14 cellular contexts compared by ENCODE assay signal in genomic region chr1:4177425-4178150, GRCh38.
"Had no signal": no experiment of that assay in that cellular context is flagged by ENCODE, and none has a peak within 500 bp of the region (broad histone marks: within the 10 kb centered on the region; RNA-seq: fewer than 3 reads in every experiment).

No MANE protein-coding gene starts in this region.

- H3K36me3 ChIP-seq: breast epithelium, upper lobe of right lung, WERI-Rb-1 had no signal

- H3K9me3 Mint-ChIP-seq: memory B cell; nephron progenitor cell; stimulated activated naive CD8-positive, alpha-beta T cell treated with anti-CD3 and anti-CD28 coated beads, Interleukin-15, Interleukin-2, amounts not matched to agents 100 ng/mL and 50 ng/mL, for 24 hours had no signal

- H3K36me3 Mint-ChIP-seq: memory B cell had no signal

- H3K9me3 ChIP-seq: breast epithelium, upper lobe of right lung had no signal

- ATAC-seq: esophagus mucosa, left lobe of liver, upper lobe of right lung had no signal

- H3K4me1 ChIP-seq: breast epithelium, upper lobe of right lung had no signal

- DNase-seq: activated CD4-positive, alpha-beta T cell treated with anti-CD3 and anti-CD28 coated beads for 4 hours; activated T-cell treated with anti-CD3 and anti-CD28 coated beads for 4 hours; aorta; glutamatergic neuron; nephron progenitor cell; stimulated activated CD4-positive, alpha-beta T cell treated with anti-CD3 and anti-CD28 coated beads, Interleukin-4, amount 100 ng/mL, for 24 hours; SW 1271; upper lobe of right lung; WERI-Rb-1 had no signal

- H3K4me3 Mint-ChIP-seq: memory B cell; nephron progenitor cell; stimulated activated naive CD8-positive, alpha-beta T cell treated with anti-CD3 and anti-CD28 coated beads, Interleukin-15, Interleukin-2, amounts not matched to agents 100 ng/mL and 50 ng/mL, for 24 hours had no signal

- H3K27ac Mint-ChIP-seq: memory B cell; nephron progenitor cell; stimulated activated naive CD8-positive, alpha-beta T cell treated with anti-CD3 and anti-CD28 coated beads, Interleukin-15, Interleukin-2, amounts not matched to agents 100 ng/mL and 50 ng/mL, for 24 hours had no signal

- H3K4me1 Mint-ChIP-seq: memory B cell had no signal

- H3K4me3 ChIP-seq: breast epithelium, upper lobe of right lung had no signal

- H3K27ac ChIP-seq: breast epithelium, upper lobe of right lung, WERI-Rb-1 had no signal
